1 cellular context compared by ENCODE assay signal in genomic region chr2:144265654-144266053, GRCh38.
TF ChIP-seq lines count a peak whose summit lies in the region.

No MANE protein-coding gene starts in this region.

TF ChIP-seq in H1, 55 proteins besides CTCF, POLR2A, EP300 and RAD21:
- TF ChIP-seq E2F6 (IDR thresholded peaks at IDR 0.05) (no peak), RNF2 (IDR thresholded peaks at IDR 0.05; ENCODE audit: borderline replicate concordance, low read depth, low read length, missing control alignments, poor library complexity, severe bottlenecking) (no peak), BCL11A (IDR thresholded peaks at IDR 0.05; ENCODE audit: low read depth in 2 of 2, low read length in 2 of 2) (no peak), KDM1A (IDR thresholded peaks at IDR 0.05; ENCODE audit: borderline replicate concordance, low read length) (no peak), TCF12 (IDR thresholded peaks at IDR 0.05; ENCODE audit: low read depth, low read length) (no peak), CREB1 (IDR thresholded peaks at IDR 0.05) (no peak), SP1 (IDR thresholded peaks at IDR 0.05; ENCODE audit: low read depth, low read length) (no peak), HDAC6 (IDR thresholded peaks at IDR 0.05; ENCODE audit: low read depth, low read length) (no peak), HDAC2 (IDR thresholded peaks at IDR 0.05; ENCODE audit: borderline replicate concordance in 1 of 2, low read depth in 2 of 2, low read length in 2 of 2) (no peak), POU5F1 (IDR thresholded peaks at IDR 0.05; ENCODE audit: low read depth, low read length) (no peak), NRF1 (IDR thresholded peaks at IDR 0.05; ENCODE audit: low read depth, low read length) (no peak), MAX (IDR thresholded peaks at IDR 0.05) (no peak), EZH2 (IDR thresholded peaks at IDR 0.05; ENCODE audit: low read depth, low read length, severe bottlenecking) (no peak), TBP (IDR thresholded peaks at IDR 0.05; ENCODE audit: low read depth, low read length) (no peak), GABPA (IDR thresholded peaks at IDR 0.05; ENCODE audit: borderline replicate concordance, insufficient read depth, low read length) (no peak), CHD2 (IDR thresholded peaks at IDR 0.05; ENCODE audit: low read length) (no peak), YY1 (IDR thresholded peaks at IDR 0.05; ENCODE audit: low read depth, low read length) (no peak)
